24 cellular contexts compared by ENCODE assay signal in genomic region chrX:78712381-78712780, GRCh38. TPM values are rescaled to one million over a fixed set of nuclear protein-coding genes. Genes with fewer than 3 reads are reported as not detected.
"Had no signal": no experiment of that assay in that cellular context is flagged by ENCODE, and none has a peak within 500 bp of the region (broad histone marks: within the 10 kb centered on the region; RNA-seq: fewer than 3 reads in every experiment).

No MANE protein-coding gene starts in this region.

- H3K4me1 ChIP-seq: ascending aorta, SJSA1 had no signal

- H3K9me3 ChIP-seq: ascending aorta, SJSA1 had no signal

- H3K4me3 Mint-ChIP-seq: activated CD8-positive, alpha-beta memory T cell treated with anti-CD3 and anti-CD28 coated beads, Interleukin-2, amount 10 ng/mL, durations not matched to agents 7 days and 5 days; activated naive CD4-positive, alpha-beta T cell treated with anti-CD3 and anti-CD28 coated beads, Interleukin-2, amount 50 U/mL, for 24 hours; activated T-cell treated with anti-CD3 and anti-CD28 coated beads, Interleukin-2, amount 50 U/mL, for 72 hours; brain; central memory CD8-positive, alpha-beta T cell; T-helper 2 cell treated with Interferon-gamma antibody and Interleukin-4, amounts not matched to agents 5 μg/mL and 100 μg/mL, for 36 hours had no signal

- H3K36me3 Mint-ChIP-seq: activated naive CD4-positive, alpha-beta T cell treated with anti-CD3 and anti-CD28 coated beads, Interleukin-2, amount 50 U/mL, for 24 hours; brain had no signal

- H3K4me3 ChIP-seq: ascending aorta, SJSA1 had no signal

- FAIRE-seq: RCC 7860 had no signal

- H3K4me1 Mint-ChIP-seq: central memory CD8-positive, alpha-beta T cell had no signal

- H3K27me3 Mint-ChIP-seq: activated CD8-positive, alpha-beta memory T cell treated with anti-CD3 and anti-CD28 coated beads, Interleukin-2, amount 10 ng/mL, durations not matched to agents 7 days and 5 days; activated naive CD4-positive, alpha-beta T cell treated with anti-CD3 and anti-CD28 coated beads, Interleukin-2, amount 50 U/mL, for 24 hours; brain; central memory CD8-positive, alpha-beta T cell had no signal

- H3K9me3 Mint-ChIP-seq: activated naive CD4-positive, alpha-beta T cell treated with anti-CD3 and anti-CD28 coated beads, Interleukin-2, amount 50 U/mL, for 24 hours; activated T-cell treated with anti-CD3 and anti-CD28 coated beads, Interleukin-2, amount 50 U/mL, for 72 hours; central memory CD8-positive, alpha-beta T cell had no signal

- H3K27me3 ChIP-seq: ascending aorta, SJSA1 had no signal

- H3K27ac Mint-ChIP-seq: activated CD8-positive, alpha-beta memory T cell treated with anti-CD3 and anti-CD28 coated beads, Interleukin-2, amount 10 ng/mL, durations not matched to agents 7 days and 5 days; activated naive CD4-positive, alpha-beta T cell treated with anti-CD3 and anti-CD28 coated beads, Interleukin-2, amount 50 U/mL, for 24 hours; activated T-cell treated with anti-CD3 and anti-CD28 coated beads, Interleukin-2, amount 50 U/mL, for 72 hours; T-helper 2 cell treated with Interferon-gamma antibody and Interleukin-4, amounts not matched to agents 5 μg/mL and 100 μg/mL, for 36 hours had no signal

- H3K36me3 ChIP-seq: ascending aorta, SJSA1 had no signal

- ATAC-seq: activated CD4-positive, CD25-positive, alpha-beta regulatory T cell treated with anti-CD3 and anti-CD28 coated beads, Interleukin-2, amount 50 U/mL, for 24 hours; activated CD8-positive, alpha-beta memory T cell treated with anti-CD3 and anti-CD28 coated beads, Interleukin-2, amount 10 ng/mL, durations not matched to agents 7 days and 5 days; activated T-cell treated with anti-CD3 and anti-CD28 coated beads, Interleukin-2, amount 50 U/mL, for 72 hours; PC-3; SK-N-SH treated with all-trans-retinoic acid at 6 μM for 48 hours had no signal

- DNase-seq: activated CD4-positive, alpha-beta T cell treated with anti-CD3 and anti-CD28 coated beads for 4 hours; activated CD4-positive, alpha-beta T cell treated with anti-CD3 and anti-CD28 coated beads, Interleukin-2, amount 50 U/mL, for 4 hours; activated CD8-positive, alpha-beta memory T cell treated with anti-CD3 and anti-CD28 coated beads, Interleukin-2, amount 10 ng/mL, durations not matched to agents 7 days and 5 days; activated T-cell treated with anti-CD3 and anti-CD28 coated beads, Interleukin-2, amount 50 U/mL, for 72 hours; amniotic stem cell; NCI-H1048; NCI-H146; NCI-H187 treated with DMSO at 0.1 percent for 48 hours; NCI-H2081 treated with DMSO at 0.1 percent for 48 hours; NCI-H446; NCI-H524; PC-3; SHP77; SW 1271 had no signal

- H3K27ac ChIP-seq: ascending aorta, SJSA1 had no signal

RNA-seq across cellular contexts. Expression of gene LPAR4, which starts 35.1 kb away (rescaled TPM):
- total RNA-seq: activated T-cell treated with anti-CD3 and anti-CD28 coated beads, Interleukin-2, amount 50 U/mL, for 72 hours; ascending aorta; PC-3; T-helper 1 cell treated with Interleukin-12 subunit alpha and Interleukin-12 subunit beta and Interleukin-4 antibody, amounts not matched to agents 30 ng/mL and 1 ng/mL, for 36 hours had no signal

RNA-seq across cellular contexts. Expression of gene RTL3, which starts 53.3 kb away (rescaled TPM):
- total RNA-seq: activated T-cell treated with anti-CD3 and anti-CD28 coated beads, Interleukin-2, amount 50 U/mL, for 72 hours; ascending aorta; PC-3; T-helper 1 cell treated with Interleukin-12 subunit alpha and Interleukin-12 subunit beta and Interleukin-4 antibody, amounts not matched to agents 30 ng/mL and 1 ng/mL, for 36 hours had no signal
